Comparison of ENCODE assay signal across 2 cellular contexts in the genomic region with DNA sequence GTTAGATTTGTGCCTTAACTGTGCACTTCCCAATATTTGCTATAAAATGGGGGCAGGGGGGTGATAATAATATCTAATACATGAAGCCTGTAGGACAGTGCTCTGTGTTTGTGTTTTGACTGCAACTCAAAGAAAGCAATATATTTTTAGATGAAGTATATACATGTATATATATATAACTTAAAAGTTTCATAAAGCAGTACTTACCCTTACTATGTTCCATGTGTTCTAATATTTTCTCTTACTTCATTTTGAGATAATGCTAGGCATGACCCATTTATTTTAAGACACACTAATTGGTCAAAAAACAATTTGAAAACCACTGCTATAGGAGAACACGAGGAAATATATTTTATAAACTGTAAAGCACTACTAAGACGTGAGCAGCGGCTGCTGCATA.
TF ChIP-seq lines count a peak whose summit lies in the region.

No MANE protein-coding gene starts in this region.

TF ChIP-seq in SK-N-SH, 30 proteins besides CTCF, POLR2A, EP300 and RAD21 (continued from another document):
- TF ChIP-seq, protein P1, sequence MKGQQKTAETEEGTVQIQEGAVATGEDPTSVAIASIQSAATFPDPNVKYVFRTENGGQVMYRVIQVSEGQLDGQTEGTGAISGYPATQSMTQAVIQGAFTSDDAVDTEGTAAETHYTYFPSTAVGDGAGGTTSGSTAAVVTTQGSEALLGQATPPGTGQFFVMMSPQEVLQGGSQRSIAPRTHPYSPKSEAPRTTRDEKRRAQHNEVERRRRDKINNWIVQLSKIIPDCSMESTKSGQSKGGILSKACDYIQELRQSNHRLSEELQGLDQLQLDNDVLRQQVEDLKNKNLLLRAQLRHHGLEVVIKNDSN (IDR thresholded peaks at IDR 0.05; ENCODE audit: borderline replicate concordance, low read depth) = no peak
- TF ChIP-seq RCOR1 (IDR thresholded peaks at IDR 0.05; ENCODE audit: low read length) (no peak), RFX5 (IDR thresholded peaks at IDR 0.05; ENCODE audit: low read length) (no peak), GATA2 (CRISPR knock-in tag; IDR thresholded peaks at IDR 0.05) (no peak), FOXM1 (IDR thresholded peaks at IDR 0.05; ENCODE audit: low read depth) (no peak), SIN3A (IDR thresholded peaks at IDR 0.05; ENCODE audit: borderline replicate concordance, low read depth, low read length) (no peak), RXRA (IDR thresholded peaks at IDR 0.05; ENCODE audit: borderline replicate concordance, low read depth) (no peak), YY1 (IDR thresholded peaks at IDR 0.05; ENCODE audit: low read depth) (no peak), GABPA (IDR thresholded peaks at IDR 0.05; ENCODE audit: low read depth) (no peak), EZH2phosphoT487 (IDR thresholded peaks at IDR 0.05; ENCODE audit: borderline replicate concordance, low read depth) (no peak), FOXJ3 (CRISPR knock-in tag; IDR thresholded peaks at IDR 0.05) (no peak)
- TF ChIP-seq, protein P2, sequence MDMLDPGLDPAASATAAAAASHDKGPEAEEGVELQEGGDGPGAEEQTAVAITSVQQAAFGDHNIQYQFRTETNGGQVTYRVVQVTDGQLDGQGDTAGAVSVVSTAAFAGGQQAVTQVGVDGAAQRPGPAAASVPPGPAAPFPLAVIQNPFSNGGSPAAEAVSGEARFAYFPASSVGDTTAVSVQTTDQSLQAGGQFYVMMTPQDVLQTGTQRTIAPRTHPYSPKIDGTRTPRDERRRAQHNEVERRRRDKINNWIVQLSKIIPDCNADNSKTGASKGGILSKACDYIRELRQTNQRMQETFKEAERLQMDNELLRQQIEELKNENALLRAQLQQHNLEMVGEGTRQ (IDR thresholded peaks at IDR 0.05; ENCODE audit: borderline replicate concordance, low read depth, low read length) = no peak

TF ChIP-seq in SK-N-SH treated with all-trans-retinoic acid at 6 μM for 48 hours, 23 proteins besides CTCF, POLR2A, EP300 and RAD21 (continued from another document):
- TF ChIP-seq, protein P3, sequence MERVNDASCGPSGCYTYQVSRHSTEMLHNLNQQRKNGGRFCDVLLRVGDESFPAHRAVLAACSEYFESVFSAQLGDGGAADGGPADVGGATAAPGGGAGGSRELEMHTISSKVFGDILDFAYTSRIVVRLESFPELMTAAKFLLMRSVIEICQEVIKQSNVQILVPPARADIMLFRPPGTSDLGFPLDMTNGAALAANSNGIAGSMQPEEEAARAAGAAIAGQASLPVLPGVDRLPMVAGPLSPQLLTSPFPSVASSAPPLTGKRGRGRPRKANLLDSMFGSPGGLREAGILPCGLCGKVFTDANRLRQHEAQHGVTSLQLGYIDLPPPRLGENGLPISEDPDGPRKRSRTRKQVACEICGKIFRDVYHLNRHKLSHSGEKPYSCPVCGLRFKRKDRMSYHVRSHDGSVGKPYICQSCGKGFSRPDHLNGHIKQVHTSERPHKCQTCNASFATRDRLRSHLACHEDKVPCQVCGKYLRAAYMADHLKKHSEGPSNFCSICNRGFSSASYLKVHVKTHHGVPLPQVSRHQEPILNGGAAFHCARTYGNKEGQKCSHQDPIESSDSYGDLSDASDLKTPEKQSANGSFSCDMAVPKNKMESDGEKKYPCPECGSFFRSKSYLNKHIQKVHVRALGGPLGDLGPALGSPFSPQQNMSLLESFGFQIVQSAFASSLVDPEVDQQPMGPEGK (CRISPR knock-in tag; IDR thresholded peaks at IDR 0.05; ENCODE audit: borderline replicate concordance) = no peak
- TF ChIP-seq, protein P4, sequence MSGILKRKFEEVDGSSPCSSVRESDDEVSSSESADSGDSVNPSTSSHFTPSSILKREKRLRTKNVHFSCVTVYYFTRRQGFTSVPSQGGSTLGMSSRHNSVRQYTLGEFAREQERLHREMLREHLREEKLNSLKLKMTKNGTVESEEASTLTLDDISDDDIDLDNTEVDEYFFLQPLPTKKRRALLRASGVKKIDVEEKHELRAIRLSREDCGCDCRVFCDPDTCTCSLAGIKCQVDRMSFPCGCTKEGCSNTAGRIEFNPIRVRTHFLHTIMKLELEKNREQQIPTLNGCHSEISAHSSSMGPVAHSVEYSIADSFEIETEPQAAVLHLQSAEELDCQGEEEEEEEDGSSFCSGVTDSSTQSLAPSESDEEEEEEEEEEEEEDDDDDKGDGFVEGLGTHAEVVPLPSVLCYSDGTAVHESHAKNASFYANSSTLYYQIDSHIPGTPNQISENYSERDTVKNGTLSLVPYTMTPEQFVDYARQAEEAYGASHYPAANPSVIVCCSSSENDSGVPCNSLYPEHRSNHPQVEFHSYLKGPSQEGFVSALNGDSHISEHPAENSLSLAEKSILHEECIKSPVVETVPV (CRISPR knock-in tag; IDR thresholded peaks at IDR 0.05) = no peak
- TF ChIP-seq OSR1 (CRISPR knock-in tag; IDR thresholded peaks at IDR 0.05) = no peak
- TF ChIP-seq ZFP3 (CRISPR knock-in tag; IDR thresholded peaks at IDR 0.05) = no peak
